In genomic region chr9:136996361-136997281, GRCh38 we compare ENCODE assay signal across 1 cellular context.
A peak's percentile ranks its signal among the peaks of the same experiment; 100 is the strongest.
TF ChIP-seq lines count a peak whose summit lies in the region.

CLIC3 (minus strand) TSS chr9:136996568; CDS start chr9:136996543, 25 bp downstream.

TF ChIP-seq in HEK293, 187 proteins besides CTCF, POLR2A, EP300 and RAD21 (continued from another document and continues in another):
- TF ChIP-seq REST (tag by site-specific recombination; IDR thresholded peaks at IDR 0.05) (no peak), ZNF623 (tag by site-specific recombination; IDR thresholded peaks at IDR 0.05) (no peak), FEZF1 (tag by site-specific recombination; IDR thresholded peaks at IDR 0.05) (no peak), BCL6B (tag by site-specific recombination; IDR thresholded peaks at IDR 0.05) (no peak), ZBTB17 (tag by site-specific recombination; IDR thresholded peaks at IDR 0.05) (no peak), TRIM28 (IDR thresholded peaks at IDR 0.05; ENCODE audit: borderline replicate concordance, low read length) (no peak), ZNF449 (tag by site-specific recombination; IDR thresholded peaks at IDR 0.05) (no peak; the same call in 1 of the 2 replicates), ZSCAN30 (tag by site-specific recombination; IDR thresholded peaks at IDR 0.05) (no peak), ZNF10 (tag by site-specific recombination; IDR thresholded peaks at IDR 0.05) (no peak), ZNF433 (tag by site-specific recombination; IDR thresholded peaks at IDR 0.05; ENCODE audit: low read depth) (no peak), ZNF544 (tag by site-specific recombination; IDR thresholded peaks at IDR 0.05) (no peak), ZBTB11 (tag by site-specific recombination; conservative IDR thresholded peaks at IDR 0.05; ENCODE audit: low read depth) (no peak), ZSCAN16 (tag by site-specific recombination; IDR thresholded peaks at IDR 0.05) (no peak), ZNF362 (tag by site-specific recombination; IDR thresholded peaks at IDR 0.05) (no peak), REPIN1 (tag by site-specific recombination; IDR thresholded peaks at IDR 0.05; ENCODE audit: low read depth) (no peak), ZNF354C (tag by site-specific recombination; IDR thresholded peaks at IDR 0.05; ENCODE audit: borderline replicate concordance, low read depth) (no peak), ZNF707 (tag by site-specific recombination; IDR thresholded peaks at IDR 0.05) (no peak), WT1 (tag by site-specific recombination; IDR thresholded peaks at IDR 0.05) (no peak), ZNF555 (tag by site-specific recombination; conservative IDR thresholded peaks at IDR 0.05) (no peak), ZNF184 (tag by site-specific recombination; IDR thresholded peaks at IDR 0.05) (no peak), PRDM6 (tag by site-specific recombination; IDR thresholded peaks at IDR 0.05) (no peak), ZNF19 (tag by site-specific recombination; IDR thresholded peaks at IDR 0.05; ENCODE audit: low read depth) (no peak), ZNF366 (tag by site-specific recombination; conservative IDR thresholded peaks at IDR 0.05) (no peak), HOXC10 (CRISPR knock-in tag; IDR thresholded peaks at IDR 0.05) (no peak), ZNF311 (tag by site-specific recombination; IDR thresholded peaks at IDR 0.05; ENCODE audit: borderline replicate concordance) (no peak), SP3 (tag by site-specific recombination; IDR thresholded peaks at IDR 0.05) (peak; percentile 94), ZSCAN4 (tag by site-specific recombination; IDR thresholded peaks at IDR 0.05) (no peak), ZNF704 (tag by site-specific recombination; IDR thresholded peaks at IDR 0.05) (no peak), ZNF692 (tag by site-specific recombination; IDR thresholded peaks at IDR 0.05) (no peak), ZNF785 (tag by site-specific recombination; IDR thresholded peaks at IDR 0.05) (no peak), KLF16 (tag by site-specific recombination; IDR thresholded peaks at IDR 0.05) (peak; percentile 30; the same call in 1 of the 2 replicates), MZF1 (tag by site-specific recombination; IDR thresholded peaks at IDR 0.05; ENCODE audit: borderline replicate concordance) (no peak), ZFP41 (tag by site-specific recombination; IDR thresholded peaks at IDR 0.05; ENCODE audit: borderline replicate concordance) (no peak), GLIS1 (tag by site-specific recombination; IDR thresholded peaks at IDR 0.05) (peak; percentile 57), SCRT2 (tag by site-specific recombination; IDR thresholded peaks at IDR 0.05) (no peak), INSM2 (tag by site-specific recombination; IDR thresholded peaks at IDR 0.05) (no peak), SCRT1 (tag by site-specific recombination; IDR thresholded peaks at IDR 0.05; ENCODE audit: borderline replicate concordance) (no peak), ZNF2 (tag by site-specific recombination; IDR thresholded peaks at IDR 0.05) (no peak), KLF7 (tag by site-specific recombination; IDR thresholded peaks at IDR 0.05; ENCODE audit: borderline replicate concordance) (no peak), YY2 (tag by site-specific recombination; IDR thresholded peaks at IDR 0.05) (no peak), ZNF394 (tag by site-specific recombination; IDR thresholded peaks at IDR 0.05; ENCODE audit: borderline replicate concordance) (no peak), ATF2 (tag by site-specific recombination; IDR thresholded peaks at IDR 0.05; ENCODE audit: low read depth) (no peak), ZNF140 (tag by site-specific recombination; IDR thresholded peaks at IDR 0.05) (no peak)
